9 cellular contexts compared by ENCODE assay signal in genomic region chr21:33433425-33434114, GRCh38. TPM values are rescaled to one million over a fixed set of nuclear protein-coding genes. Genes with fewer than 3 reads are reported as not detected.
A peak's percentile ranks its signal among the peaks of the same experiment; 100 is the strongest.
DNase-seq lines count a peak whose midpoint lies in the region; ATAC-seq and TF ChIP-seq lines count a peak whose summit lies in the region.
"Had no signal": no experiment of that assay in that cellular context is flagged by ENCODE, and none has a peak within 500 bp of the region (broad histone marks: within the 10 kb centered on the region; RNA-seq: fewer than 3 reads in every experiment).

No MANE protein-coding gene starts in this region.

- 79% methylated on average over 8 of the region's 8 CpGs for WGBS in GM23248 (ENCODE audit: low coverage in 1 of 2, low lambda C conversion rate in 2 of 2, missing lambda C conversion rate in 2 of 2), 2 experiments
- 78 to 83% methylated on average over 2 to 6 of the region's 8 CpGs for WGBS in gastroesophageal sphincter (ENCODE audit: low coverage in 1 of 2), 2 donors

- H3K9ac ChIP-seq in GM23248 (no peak overlapping the region), neural progenitor cell (no peak overlapping the region)

- no peak for TF ChIP-seq EP300 in gastroesophageal sphincter (IDR thresholded peaks at IDR 0.05)

- H2AFZ ChIP-seq in GM23248 (no peak overlapping the region), neural progenitor cell (replicated peaks) (no peak overlapping the region)

- H3K27me3 Mint-ChIP-seq in neural progenitor cell (ENCODE audit: insufficient read depth, low read depth), result peaks cover 6% of the 10 kb centered on the region

- TF ChIP-seq CTCF in gastroesophageal sphincter (IDR thresholded peaks at IDR 0.05) (no peak), neural progenitor cell (IDR thresholded peaks at IDR 0.05) (no peak)

- peaks cover 33% of the 10 kb centered on the region for H3K36me3 Mint-ChIP-seq in neural progenitor cell

- H3K9me3 ChIP-seq in GM23248 (ENCODE audit: low read depth), result no peaks in the 10 kb centered on the region
- H3K9me3 ChIP-seq in gastroesophageal sphincter, result no peaks in the 10 kb centered on the region
- no peaks in the 10 kb centered on the region for H3K9me3 ChIP-seq in neural progenitor cell (ENCODE audit: low read depth)

- H3K4me3 ChIP-seq in GM23248 (no peak overlapping the region), gastroesophageal sphincter (no peak overlapping the region), neural progenitor cell (no peak overlapping the region)

- H3K9me2 ChIP-seq in GM23248 (ENCODE audit: insufficient read depth), result no peaks in the 10 kb centered on the region

- H3K27me3 ChIP-seq in GM23248 (replicated peaks; ENCODE audit: insufficient read depth), result no peaks in the 10 kb centered on the region
- H3K27me3 ChIP-seq in gastroesophageal sphincter, result no peaks in the 10 kb centered on the region
- no peaks in the 10 kb centered on the region for H3K27me3 ChIP-seq in neural progenitor cell

- H3K4me2 ChIP-seq in GM23248 (ENCODE audit: unreplicated experiment), result no peak overlapping the region
- H3K4me2 ChIP-seq in neural progenitor cell, result no peak overlapping the region

- H3K9me3 Mint-ChIP-seq in neural progenitor cell, result no peaks in the 10 kb centered on the region

- H3K27ac Mint-ChIP-seq in neural progenitor cell, result no peak overlapping the region

- intact Hi-C loops in sciatic nerve (cut with DNase I), result loop anchor here (5.0 kb wide), 1 partner anchor 231 kb away; no protein-coding TSS in a partner anchor

- no peak overlapping the region for H3K4me3 Mint-ChIP-seq in neural progenitor cell

- H3K4me1 ChIP-seq in GM23248 (ENCODE audit: insufficient read depth) (peaks cover 27% of the 10 kb centered on the region), gastroesophageal sphincter (peaks cover 0 to 28% (median 16%) of the 10 kb centered on the region in 3 donors), neural progenitor cell (no peaks in the 10 kb centered on the region)

- peaks cover 41% of the 10 kb centered on the region for H3F3A ChIP-seq in GM23248 (ENCODE audit: insufficient read depth)
- peaks cover 7% of the 10 kb centered on the region for H3F3A ChIP-seq in neural progenitor cell (ENCODE audit: low read depth)

- DNase-seq in GM23248 (no peak), SKM-1 treated with dmso at 0.1 percent for 144 hours (lab: John Stamatoyannopoulos, UW; ENCODE audit: unreplicated experiment) (peak; percentile 79), sciatic nerve (ENCODE audit: low spot score) (no peak), neural progenitor cell (ENCODE audit: low spot score) (no peak), islet precursor cell (no peak)
- DNase-seq: occipital lobe had no signal

- no peaks in the 10 kb centered on the region for H3K4me1 Mint-ChIP-seq in neural progenitor cell

- H4K20me1 ChIP-seq in GM23248 (ENCODE audit: insufficient read depth), result no peaks in the 10 kb centered on the region
- H4K20me1 ChIP-seq in neural progenitor cell (ENCODE audit: low read depth), result no peaks in the 10 kb centered on the region

- H3K27ac ChIP-seq in GM23248 (peak overlapping the region; percentile 72; the same call in 1 of the 2 replicates), gastroesophageal sphincter (peak overlapping the region in 3 of 4 donors; percentile 76 to 82 (median 77)), neural progenitor cell (no peak overlapping the region)

- in situ Hi-C loops in GM23248 (cut with MboI), result no loop called here

- peaks cover 60% of the 10 kb centered on the region for H3K36me3 ChIP-seq in GM23248 (ENCODE audit: low read depth)
- peaks cover 0 to 100% of the 10 kb centered on the region in 2 donors for H3K36me3 ChIP-seq in gastroesophageal sphincter
- peaks cover 4% of the 10 kb centered on the region for H3K36me3 ChIP-seq in neural progenitor cell

- H3K79me2 ChIP-seq in GM23248 (ENCODE audit: insufficient read depth) (peaks cover 28% of the 10 kb centered on the region; the same call in 1 of the 2 replicates), neural progenitor cell (ENCODE audit: low read depth) (no peaks in the 10 kb centered on the region)

- no peak for ATAC-seq in gastroesophageal sphincter
- peak; percentile 25 for ATAC-seq in sciatic nerve
- no peak for ATAC-seq in GM21528 (IDR thresholded peaks at IDR 0.05; ENCODE audit: low FRiP score, unreplicated experiment)
- ATAC-seq in HG03175 (IDR thresholded peaks at IDR 0.05; ENCODE audit: unreplicated experiment), result no peak

- no peak for TF ChIP-seq POLR2A in gastroesophageal sphincter (IDR thresholded peaks at IDR 0.05)

RNA-seq across cellular contexts. Expression of gene IFNGR2, which starts 30.4 kb away (rescaled TPM):
- 92.8 and 98.3 TPM in 2 replicates for total RNA-seq in GM23248 (2014; rRNA removed; shearing (Covaris generic))
- polyA plus RNA-seq in GM23248 (2016; fragmentation: Nextera tagmentation; extraction: Ambion mirVana), result 113 and 116 TPM in 2 replicates
- 10 to 100 TPM; 19.6 to 53.7 (median 41.1) TPM for total RNA-seq in gastroesophageal sphincter
- 70.1 TPM for total RNA-seq in sciatic nerve
- 50.6 and 61.0 TPM in 2 replicates for total RNA-seq in neural progenitor cell (ENCODE audit: low replicate concordance)

RNA-seq across cellular contexts. Expression of gene TMEM50B, which starts 46.2 kb away (rescaled TPM):
- total RNA-seq in GM23248 (2014; rRNA removed; shearing (Covaris generic)), result 35.1 and 37.8 TPM in 2 replicates
- 43.9 and 45.1 TPM in 2 replicates for polyA plus RNA-seq in GM23248 (2016; fragmentation: Nextera tagmentation; extraction: Ambion mirVana)
- 100 to 1,000 TPM in 1 of 4 donors, 10 to 100 TPM in 3; 56.4 to 175 (median 90.0) TPM for total RNA-seq in gastroesophageal sphincter
- 60.9 TPM for total RNA-seq in sciatic nerve
- 21.5 and 31.5 TPM in 2 replicates for total RNA-seq in neural progenitor cell (ENCODE audit: low replicate concordance)

RNA-seq across cellular contexts. Expression of gene DNAJC28, which starts 57.9 kb away (rescaled TPM):
- total RNA-seq in GM23248 (2014; rRNA removed; shearing (Covaris generic)), result 0.38 and 2.4 TPM in 2 replicates
- 2.0 TPM in 2 replicates for polyA plus RNA-seq in GM23248 (2016; fragmentation: Nextera tagmentation; extraction: Ambion mirVana)
- total RNA-seq in gastroesophageal sphincter (1 to 10 TPM in 3 of 4 donors, under 1 TPM in 1; 0.67 to 4.1 (median 2.7) TPM), sciatic nerve (2.2 TPM), neural progenitor cell (ENCODE audit: low replicate concordance) (3.8 and 4.7 TPM in 2 replicates)
